ENCODE assay signal across 8 cellular contexts in genomic region chr9:129937879-129938278, GRCh38.
DNase-seq lines count a peak whose midpoint lies in the region; ATAC-seq and TF ChIP-seq lines count a peak whose summit lies in the region.
"Not testable (repeated sequence)": the region's sequence is repeated elsewhere in the genome, so short reads cannot be mapped to it uniquely, and the experiment has no call there.

No MANE protein-coding gene starts in this region.

- POLR2A ChIA-PET in A673 (lab: Charles Lee; ENCODE audit: low non-redundant PET); IMR-90 (lab: Charles Lee; ENCODE audit: unreplicated experiment): not testable (repeated sequence)

- not testable (repeated sequence) for H2AK9ac ChIP-seq in IMR-90 (replicated peaks; ENCODE audit: low read depth, low read length, poor library complexity)

- H3K27me3 ChIP-seq in A673 (replicated peaks; ENCODE audit: insufficient read depth, low read depth, low read length, poor library complexity); IMR-90 (ENCODE audit: control insufficient read depth, insufficient read depth, low read length); heart left ventricle; muscle layer of colon (ENCODE audit: control insufficient read depth in 1 of 2, insufficient read depth in 2 of 2, low read length in 2 of 2); spleen (replicated peaks in 1 of 7); tibial nerve: not testable (repeated sequence)

- 0 out of 2 replicates have a peak overlapping the region, but pooled peaks have one; percentile 26 for H3K14ac ChIP-seq in IMR-90 (replicated peaks; ENCODE audit: low read depth, low read length)

- H3K4ac ChIP-seq in IMR-90 (ENCODE audit: low read depth, low read length): peak overlapping the region; percentile 63; the same call in 1 of the 2 replicates

- peaks cover 22% of the 10 kb centered on the region for H3K36me3 Mint-ChIP-seq in activated naive CD4-positive, alpha-beta T cell treated with anti-CD3 and anti-CD28 coated beads for 36 hours (ENCODE audit: low read depth)
- not testable (repeated sequence) for H3K36me3 Mint-ChIP-seq in chondrocyte (ENCODE audit: low read depth)

- H3K18ac ChIP-seq in IMR-90 (ENCODE audit: low read depth, low read length): peak overlapping the region; percentile 78

- in situ Hi-C loops in IMR-90 (cut with MboI; ENCODE audit: low sequenced_read_pairs): not testable (repeated sequence)

- H2BK15ac ChIP-seq in IMR-90 (ENCODE audit: low read depth, low read length): peak overlapping the region; percentile 83; the same call in 1 of the 3 replicates

- H4K20me1 ChIP-seq in IMR-90 (ENCODE audit: insufficient read depth, low read length): not testable (repeated sequence)

- H3K4me2 ChIP-seq in IMR-90 (ENCODE audit: low read depth, low read length): not testable (repeated sequence)

- CTCF ChIA-PET in A673 (lab: Charles Lee) (interaction anchor here (0.6 kb wide), 1 partner anchor 120 kb away, joined by 3 read pairs; no protein-coding TSS in a partner anchor), IMR-90 (lab: Yijun Ruan, JAX) (interaction anchor here (0.6 to 1.6 kb wide), 3 partner anchors 21 to 692 kb away, joined by 3 to 6 read pairs (median 6); no protein-coding TSS in a partner anchor)
- CTCF ChIA-PET in activated naive CD4-positive, alpha-beta T cell treated with anti-CD3 and anti-CD28 coated beads for 36 hours (lab: Charles Lee): interaction anchor here (0.6 to 1.4 kb wide), 3 partner anchors 9 to 91 kb away, joined by 3 to 5 read pairs (median 4); no protein-coding TSS in a partner anchor

- H3K4me1 ChIP-seq in A673 (ENCODE audit: insufficient read depth, low read length, poor library complexity, severe bottlenecking) (peaks cover 75% of the 10 kb centered on the region), IMR-90 (ENCODE audit: control insufficient read depth, insufficient read depth, low read length) (peaks cover 22% of the 10 kb centered on the region), heart left ventricle (peaks cover 0 to 59% (median 29%) of the 10 kb centered on the region in 12 donors), muscle layer of colon (ENCODE audit: insufficient read depth, low read length) (peaks cover 45% of the 10 kb centered on the region), spleen (peaks cover 20 to 83% (median 46%) of the 10 kb centered on the region in 6 donors), tibial nerve (peaks cover 0 to 63% (median 32%) of the 10 kb centered on the region in 4 donors)

- H3K27ac ChIP-seq in A673 (ENCODE audit: low read depth, low read length, poor library complexity, severe bottlenecking) (peak overlapping the region; percentile 77), IMR-90 (ENCODE audit: insufficient read depth, low read length) (peak overlapping the region; percentile 86), heart left ventricle (peak overlapping the region in 9 of 12 donors; percentile 3 to 76 (median 44)), muscle layer of colon (ENCODE audit: low read depth, low read length) (peak overlapping the region; percentile 59), spleen (peak overlapping the region in 5 of 8 donors; percentile 23 to 60 (median 43)), tibial nerve (peak overlapping the region in 3 of 4 donors; percentile 30 to 80 (median 67))

- H3K56ac ChIP-seq in IMR-90 (ENCODE audit: extremely low read depth, insufficient read depth, low read length): not testable (repeated sequence)

- peak overlapping the region; percentile 34 for H2BK5ac ChIP-seq in IMR-90 (ENCODE audit: low read depth, low read length, poor library complexity, severe bottlenecking)

- BruUV-seq in A673 (replicated peaks; lab: Mats Ljungman, UMichigan); IMR-90 (replicated peaks; lab: Mats Ljungman, UMichigan): not testable (repeated sequence)

- H3K27ac Mint-ChIP-seq in activated naive CD4-positive, alpha-beta T cell treated with anti-CD3 and anti-CD28 coated beads for 36 hours: peak overlapping the region; percentile 74
- peak overlapping the region; percentile 75 for H3K27ac Mint-ChIP-seq in chondrocyte (ENCODE audit: unreplicated experiment)

- WGBS in IMR-90 (ENCODE audit: extremely low coverage in 2 of 2, insufficient read length in 1 of 2), 2 experiments: no CpG with 5 or more reads among the region's 5 CpGs
- WGBS in heart left ventricle, 4 donors: 88 to 92% (median 90%) methylated on average over 5 of the region's 5 CpGs
- WGBS in spleen, 5 donors: 93 to 96% (median 94%) methylated on average over 5 of the region's 5 CpGs
- 75 to 78% methylated on average over 5 of the region's 5 CpGs for WGBS in tibial nerve, 2 donors

- not testable (repeated sequence) for H2AFZ ChIP-seq in IMR-90 (replicated peaks; ENCODE audit: low read length, poor library complexity)

- peak; percentile 13; the same call in 1 of the 2 replicates for ATAC-seq in IMR-90 (ENCODE audit: low read depth)
- ATAC-seq in heart left ventricle: not testable (repeated sequence)

- not testable (repeated sequence) for H3K27me3 Mint-ChIP-seq in activated naive CD4-positive, alpha-beta T cell treated with anti-CD3 and anti-CD28 coated beads for 36 hours (ENCODE audit: low read depth); chondrocyte (ENCODE audit: low read depth)

- H3K36me3 ChIP-seq in A673 (ENCODE audit: insufficient read depth, low read length, poor library complexity, severe bottlenecking) (peaks cover 36% of the 10 kb centered on the region), heart left ventricle (peaks cover 0 to 11% (median 0%) of the 10 kb centered on the region in 9 donors), spleen (peaks cover 0 to 66% (median 9%) of the 10 kb centered on the region in 6 donors), tibial nerve (peaks cover 0 to 16% (median 0%) of the 10 kb centered on the region in 3 donors)
- H3K36me3 ChIP-seq in IMR-90 (ENCODE audit: control insufficient read depth, insufficient read depth, low read length); muscle layer of colon (ENCODE audit: insufficient read depth, low read length): not testable (repeated sequence)

- not testable (repeated sequence) for H3K4me3 ChIP-seq in A673 (ENCODE audit: low read depth, low read length, poor library complexity, severe bottlenecking); IMR-90 (ENCODE audit: insufficient read depth, low read depth, low read length); heart left ventricle; muscle layer of colon (ENCODE audit: low read depth in 1 of 2, low read length in 2 of 2); spleen; tibial nerve

- H4K91ac ChIP-seq in IMR-90 (ENCODE audit: insufficient read depth, low read depth, low read length): peak overlapping the region; percentile 43

- peaks cover 12% of the 10 kb centered on the region for H3K9me3 ChIP-seq in A673 (ENCODE audit: low read depth, low read length, poor library complexity, severe bottlenecking)
- not testable (repeated sequence) for H3K9me3 ChIP-seq in IMR-90 (ENCODE audit: control insufficient read depth, insufficient read depth, low read length); muscle layer of colon (ENCODE audit: low read length)
- peaks cover 0 to 14% (median 4%) of the 10 kb centered on the region in 12 donors for H3K9me3 ChIP-seq in heart left ventricle
- H3K9me3 ChIP-seq in spleen: peaks cover 0 to 16% (median 11%) of the 10 kb centered on the region in 8 donors
- peaks cover 0 to 11% (median 0%) of the 10 kb centered on the region in 4 donors for H3K9me3 ChIP-seq in tibial nerve

- H3K4me1 Mint-ChIP-seq in activated naive CD4-positive, alpha-beta T cell treated with anti-CD3 and anti-CD28 coated beads for 36 hours (ENCODE audit: low read depth): peaks cover 63% of the 10 kb centered on the region
- peaks cover 44% of the 10 kb centered on the region for H3K4me1 Mint-ChIP-seq in chondrocyte (ENCODE audit: low read depth)

- not testable (repeated sequence) for H3K4me3 Mint-ChIP-seq in activated naive CD4-positive, alpha-beta T cell treated with anti-CD3 and anti-CD28 coated beads for 36 hours; chondrocyte (ENCODE audit: unreplicated experiment)

- 0 out of 4 replicates have a peak overlapping the region, but pooled peaks of 1 of the 2 experiments have one; percentile 13 for H4K8ac ChIP-seq in IMR-90 (ENCODE audit: low read depth in 2 of 2, low read length in 2 of 2)

- dilution Hi-C loops in IMR-90 (cut with HindIII; ENCODE audit: low sequenced_read_pairs, unreplicated experiment): not testable (repeated sequence)

- H3K9me3 Mint-ChIP-seq in activated naive CD4-positive, alpha-beta T cell treated with anti-CD3 and anti-CD28 coated beads for 36 hours; chondrocyte (ENCODE audit: low read depth): not testable (repeated sequence)

- H3K79me1 ChIP-seq in IMR-90 (ENCODE audit: low read depth in 1 of 2, low read length in 2 of 2): not testable (repeated sequence)

- H3K9ac ChIP-seq in IMR-90 (ENCODE audit: low read depth, low read length); muscle layer of colon (ENCODE audit: low read length): not testable (repeated sequence)

- not testable (repeated sequence) for DNase-seq in A673 (ENCODE audit: low spot score); IMR-90; activated naive CD4-positive, alpha-beta T cell treated with anti-CD3 and anti-CD28 coated beads for 36 hours; chondrocyte (ENCODE audit: low spot score); heart left ventricle; spleen; tibial nerve (ENCODE audit: low spot score in 2 of 2)

- not testable (repeated sequence) for TF ChIP-seq CTCF in A673 (conservative IDR thresholded peaks at IDR 0.05; ENCODE audit: low read depth, low read length); IMR-90 (conservative IDR thresholded peaks at IDR 0.05; ENCODE audit: low read depth, low read length); chondrocyte (IDR thresholded peaks at IDR 0.05); heart left ventricle (IDR thresholded peaks at IDR 0.05); spleen (IDR thresholded peaks at IDR 0.05 in 8 of 11, conservative IDR thresholded peaks at IDR 0.05 in 3 of 11); tibial nerve (IDR thresholded peaks at IDR 0.05)

- not testable (repeated sequence) for TF ChIP-seq EP300 in tibial nerve (IDR thresholded peaks at IDR 0.05)

- H3K9me1 ChIP-seq in IMR-90 (ENCODE audit: insufficient read depth, low read length): not testable (repeated sequence)

- peak overlapping the region; percentile 23; the same call in 1 of the 2 replicates for H2AK5ac ChIP-seq in IMR-90 (ENCODE audit: low read depth, low read length)

- TF ChIP-seq RAD21 in IMR-90 (IDR thresholded peaks at IDR 0.05; ENCODE audit: low read length): not testable (repeated sequence)

- H3K23ac ChIP-seq in IMR-90 (ENCODE audit: low read depth, low read length): not testable (repeated sequence)

- not testable (repeated sequence) for TF ChIP-seq POLR2A in IMR-90 (IDR thresholded peaks at IDR 0.05; ENCODE audit: low read depth, low read length); heart left ventricle (IDR thresholded peaks at IDR 0.05); spleen (IDR thresholded peaks at IDR 0.05); tibial nerve (IDR thresholded peaks at IDR 0.05)

- peak overlapping the region; percentile 57; the same call in 1 of the 2 replicates for H4K5ac ChIP-seq in IMR-90 (ENCODE audit: low read depth, low read length)

- intact Hi-C loops in A673 (cut with micrococcal nuclease; ENCODE audit: unreplicated experiment) (loop anchor here (5.0 kb wide), 1 partner anchor 56 kb away; no protein-coding TSS in a partner anchor), heart left ventricle (cut with DNase I) (loop anchor here in 1 of 10 donors (10.0 kb wide), 1 partner anchor 117 kb away; the partner anchor contains the start of gene GPR107)
- intact Hi-C loops in IMR-90 (cut with micrococcal nuclease); activated naive CD4-positive, alpha-beta T cell treated with anti-CD3 and anti-CD28 coated beads for 36 hours (cut with micrococcal nuclease); spleen (cut with DNase I; ENCODE audit: low total_unique reads): not testable (repeated sequence)

- peak overlapping the region; percentile 57 for H2BK20ac ChIP-seq in IMR-90 (ENCODE audit: low read depth, low read length)

- peak overlapping the region; percentile 61; the same call in 1 of the 2 replicates for H2BK120ac ChIP-seq in IMR-90 (ENCODE audit: low read depth, low read length)
